ENCODE assay signal across 23 cellular contexts in the genomic region with DNA sequence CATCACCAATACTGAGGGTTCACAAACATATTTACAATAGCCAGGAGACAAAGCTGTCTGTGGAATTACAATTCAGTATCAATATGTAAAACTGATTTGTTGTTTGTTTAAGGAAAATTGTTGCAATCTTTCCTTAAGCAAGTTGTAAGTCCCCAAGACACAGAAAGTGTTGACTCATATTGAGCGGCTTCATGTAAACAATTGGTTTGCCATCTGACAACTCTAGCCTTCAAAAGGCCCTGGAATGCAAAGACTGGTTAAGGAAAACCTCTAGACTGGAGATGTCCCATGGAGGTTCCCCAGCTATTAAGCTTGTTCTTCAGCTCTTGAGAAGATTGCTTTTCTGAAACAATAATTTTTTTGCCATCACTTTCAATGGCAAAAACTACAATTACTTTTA.
"Had no signal": no experiment of that assay in that cellular context is flagged by ENCODE, and none has a peak within 500 bp of the region (broad histone marks: within the 10 kb centered on the region; RNA-seq: fewer than 3 reads in every experiment).

No MANE protein-coding gene starts in this region.

- H2AFZ ChIP-seq: parathyroid adenoma had no signal

- H3K27me3 ChIP-seq: cardiac muscle cell, thyroid gland had no signal

- H3K4me3 ChIP-seq: cardiac muscle cell, lower lobe of right lung, skin epidermis, thyroid gland had no signal

- H3K4me3 Mint-ChIP-seq: activated naive CD8-positive, alpha-beta T cell treated with anti-CD3 and anti-CD28 coated beads for 36 hours; dendritic cell treated with granulocyte-macrophage colony-stimulating factor and Interleukin-4, amounts not matched to agents 40 ng/mL and 50 ng/mL, for 4 days; stimulated activated naive CD8-positive, alpha-beta T cell treated with anti-CD3 and anti-CD28 coated beads, Interleukin-15, Interleukin-2, amounts not matched to agents 100 ng/mL and 50 ng/mL, for 24 hours; T-cell; T-helper 2 cell treated with Interferon-gamma antibody and Interleukin-4, amounts not matched to agents 5 μg/mL and 100 μg/mL, for 36 hours had no signal

- H3K36me3 Mint-ChIP-seq: activated naive CD8-positive, alpha-beta T cell treated with anti-CD3 and anti-CD28 coated beads for 36 hours; T-cell had no signal

- DNase-seq: activated CD4-positive, alpha-beta T cell treated with anti-CD3 and anti-CD28 coated beads for 1 hour; activated naive CD4-positive, alpha-beta T cell; activated naive CD8-positive, alpha-beta T cell treated with anti-CD3 and anti-CD28 coated beads for 36 hours; activated T-cell treated with anti-CD3 and anti-CD28 coated beads, Interleukin-2, amount 50 U/mL, for 1 hour; amygdala; effector CD4-positive, alpha-beta T cell; foreskin keratinocyte; lower lobe of right lung; naive B cell; nucleus accumbens; right cardiac atrium; stimulated activated CD4-positive, alpha-beta T cell treated with anti-CD3 and anti-CD28 coated beads, Interleukin-1b, Interleukin-23, amount 100 ng/mL, for 48 hours; substantia nigra; T-cell; thyroid gland; WERI-Rb-1 had no signal

- H3K36me3 ChIP-seq: cardiac muscle cell, lower lobe of right lung, thyroid gland, WERI-Rb-1 had no signal

- ATAC-seq: foreskin keratinocyte, left lobe of liver, lower lobe of right lung, right cardiac atrium, T-cell had no signal

- H3K4me1 Mint-ChIP-seq: activated naive CD8-positive, alpha-beta T cell treated with anti-CD3 and anti-CD28 coated beads for 36 hours; T-cell had no signal

- H3K79me2 ChIP-seq: parathyroid adenoma had no signal

- H3K9ac ChIP-seq: parathyroid adenoma had no signal

- H3K9me3 ChIP-seq: thyroid gland had no signal

- H3K4me1 ChIP-seq: foreskin keratinocyte, lower lobe of right lung, parathyroid adenoma, thyroid gland had no signal

- H3K27ac ChIP-seq: cardiac muscle cell, foreskin keratinocyte, lower lobe of right lung, parathyroid adenoma, skin epidermis, thyroid gland, WERI-Rb-1 had no signal

- H3K27ac Mint-ChIP-seq: activated naive CD8-positive, alpha-beta T cell treated with anti-CD3 and anti-CD28 coated beads for 36 hours; dendritic cell treated with granulocyte-macrophage colony-stimulating factor and Interleukin-4, amounts not matched to agents 40 ng/mL and 50 ng/mL, for 4 days; stimulated activated naive CD8-positive, alpha-beta T cell treated with anti-CD3 and anti-CD28 coated beads, Interleukin-15, Interleukin-2, amounts not matched to agents 100 ng/mL and 50 ng/mL, for 24 hours; T-cell; T-helper 2 cell treated with Interferon-gamma antibody and Interleukin-4, amounts not matched to agents 5 μg/mL and 100 μg/mL, for 36 hours had no signal
